7 cellular contexts compared by ENCODE assay signal in the genomic region with DNA sequence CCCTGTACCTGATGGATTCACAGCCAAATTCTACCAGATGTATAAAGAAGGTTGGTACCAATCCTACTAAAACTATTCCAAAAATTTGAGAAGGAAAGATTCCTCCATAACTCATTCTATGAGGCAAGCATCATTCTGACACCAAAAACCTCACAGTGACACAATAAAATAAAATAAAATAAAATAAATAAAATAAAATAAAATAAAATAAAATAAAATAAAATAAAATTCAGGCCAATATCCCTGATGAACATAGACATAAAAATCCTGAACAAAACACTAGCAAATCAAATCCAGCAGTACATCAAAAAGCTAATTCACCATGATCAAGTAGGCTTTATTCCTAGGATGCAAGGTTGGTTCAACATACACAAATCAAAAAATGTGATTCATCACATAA.
DNase-seq lines count a peak whose midpoint lies in the region; ATAC-seq, FAIRE-seq and TF ChIP-seq lines count a peak whose summit lies in the region.
"Not testable (repeated sequence)": the region's sequence is repeated elsewhere in the genome, so short reads cannot be mapped to it uniquely, and the experiment has no call there.

No MANE protein-coding gene starts in this region.

- not testable (repeated sequence) for H3K36me3 ChIP-seq in K562 (ENCODE audit: control insufficient read depth, insufficient read depth, low read length); HepG2 (replicated peaks in 1 of 2; ENCODE audit: control insufficient read depth in 1 of 2, insufficient read depth in 2 of 2, low read length in 2 of 2)

- in situ Hi-C loops in K562 (cut with MboI); HepG2 (cut with HindIII; ENCODE audit: extremely low pct_ligation_motif_present, low pct_unique_long_range_greater_than_20kb): not testable (repeated sequence)

- not testable (repeated sequence) for TF ChIP-seq CTCF in D721Med (IDR thresholded peaks at IDR 0.05; ENCODE audit: insufficient read depth, missing control alignments); WTC11 (IDR thresholded peaks at IDR 0.05); K562 (IDR thresholded peaks at IDR 0.05 in 2 of 3, conservative IDR thresholded peaks at IDR 0.05 in 1 of 3; ENCODE audit: insufficient read depth in 2 of 3, low read depth in 1 of 3, low read length in 3 of 3); HepG2 (CRISPR knock-in tag; IDR thresholded peaks at IDR 0.05)

- not testable (repeated sequence) for H3K27ac Mint-ChIP-seq in WTC11

- not testable (repeated sequence) for H3K27ac ChIP-seq in K562 (ENCODE audit: extremely low read depth, low read depth, low read length); HepG2 (ENCODE audit: extremely low read length, insufficient read depth, low read length)

- not testable (repeated sequence) for H3K4me1 Mint-ChIP-seq in WTC11

- not testable (repeated sequence) for H3K9me3 Mint-ChIP-seq in WTC11

- not testable (repeated sequence) for H3K4me3 ChIP-seq in K562; HepG2 (replicated peaks in 1 of 3; ENCODE audit: insufficient read depth in 1 of 3, low read depth in 2 of 3, low read length in 3 of 3)

- intact Hi-C loops in K562 (cut with micrococcal nuclease); HepG2 (cut with micrococcal nuclease; ENCODE audit: unreplicated experiment): not testable (repeated sequence)

- not testable (repeated sequence) for TF ChIP-seq POLR2A in K562 (conservative IDR thresholded peaks at IDR 0.05); HepG2 (IDR thresholded peaks at IDR 0.05; ENCODE audit: insufficient read depth in 1 of 2, low read depth in 2 of 2, low read length in 2 of 2)

- CTCF ChIA-PET in WTC11 (lab: Charles Lee); K562 (lab: Yijun Ruan, JAX; ENCODE audit: low intra/inter-chr PET ratio); HepG2 (lab: Yijun Ruan, JAX; ENCODE audit: low intra/inter-chr PET ratio, low total read pairs): not testable (repeated sequence)

- H3K9me3 ChIP-seq in K562 (replicated peaks; ENCODE audit: control insufficient read depth, insufficient read depth, low read depth, low read length); HepG2 (ENCODE audit: low read length): not testable (repeated sequence)

- not testable (repeated sequence) for TF ChIP-seq EP300 in K562 (IDR thresholded peaks at IDR 0.05; ENCODE audit: low read length); HepG2 (IDR thresholded peaks at IDR 0.05; ENCODE audit: low read depth in 2 of 2, low read length in 2 of 2); HepG2 (CRISPR knock-in tag; IDR thresholded peaks at IDR 0.05; ENCODE audit: borderline replicate concordance)

- H2AFZ ChIP-seq in K562 (ENCODE audit: low read depth, low read length); HepG2 (ENCODE audit: low read length): not testable (repeated sequence)

- DNase-seq in D721Med (ENCODE audit: insufficient read length, low spot score); WTC11 (ENCODE audit: low spot score); K562 (ENCODE audit: extremely low read depth in 1 of 4, low spot score in 3 of 4); frontal cortex (ENCODE audit: low spot score in 2 of 2); HepG2 (ENCODE audit: low spot score): not testable (repeated sequence)

- ATAC-seq in WTC11, K562, HepG2: not testable (repeated sequence)

- H4K20me1 ChIP-seq in K562 (replicated peaks; ENCODE audit: control insufficient read depth, insufficient read depth, low read length); HepG2 (ENCODE audit: insufficient read depth, low read length): not testable (repeated sequence)

- not testable (repeated sequence) for H3K9me1 ChIP-seq in K562 (ENCODE audit: control insufficient read depth, insufficient read depth, low read length)

- H3K4me2 ChIP-seq in K562 (ENCODE audit: insufficient read depth, low read length); HepG2 (ENCODE audit: low read depth, low read length): not testable (repeated sequence)

- H3K27me3 ChIP-seq in K562 (ENCODE audit: control insufficient read depth in 2 of 2, insufficient read depth in 2 of 2, low read length in 2 of 2); HepG2 (ENCODE audit: control insufficient read depth in 1 of 2, insufficient read depth in 2 of 2, low read length in 2 of 2): not testable (repeated sequence)

- TF ChIP-seq RAD21 in K562 (CRISPR knock-in tag; conservative IDR thresholded peaks at IDR 0.05 in 1 of 2, IDR thresholded peaks at IDR 0.05 in 1 of 2); HepG2 (CRISPR knock-in tag; IDR thresholded peaks at IDR 0.05): not testable (repeated sequence)

- POLR2A ChIA-PET in WTC11 (lab: Charles Lee); K562 (lab: Yijun Ruan, JAX); HepG2 (lab: Yijun Ruan, JAX): not testable (repeated sequence)

- not testable (repeated sequence) for H3K36me3 Mint-ChIP-seq in WTC11

- not testable (repeated sequence) for BruUV-seq in K562 (replicated peaks; lab: Mats Ljungman, UMichigan); HepG2 (replicated peaks; lab: Mats Ljungman, UMichigan)

- FAIRE-seq in D721Med (lab: Jason Lieb, UNC): peak; percentile 25
- FAIRE-seq in TTC549 (lab: Jason Lieb, UNC): peak; percentile 28
- FAIRE-seq in K562 (lab: Jason Lieb, UNC): not testable (repeated sequence)
- FAIRE-seq in frontal cortex (lab: Jason Lieb, UNC): peak; percentile 43
- peak; percentile 5 for FAIRE-seq in islet of Langerhans (lab: Jason Lieb, UNC)
- peak; percentile 40 for FAIRE-seq in HepG2 (lab: Jason Lieb, UNC)

- not testable (repeated sequence) for H3K79me2 ChIP-seq in K562 (ENCODE audit: control insufficient read depth, insufficient read depth, low read length); HepG2 (ENCODE audit: insufficient read depth, low read length)

- H3K9ac ChIP-seq in K562 (ENCODE audit: insufficient read depth in 1 of 2, low read depth in 2 of 2, low read length in 2 of 2); HepG2 (ENCODE audit: insufficient read depth, low read depth, low read length): not testable (repeated sequence)

- H3K4me3 Mint-ChIP-seq in WTC11: not testable (repeated sequence)

- H3K27me3 Mint-ChIP-seq in WTC11 (ENCODE audit: low read depth): not testable (repeated sequence)

- H3K4me1 ChIP-seq in K562 (replicated peaks in 1 of 2; ENCODE audit: control insufficient read depth in 2 of 2, insufficient read depth in 2 of 2, low read length in 2 of 2); HepG2 (ENCODE audit: insufficient read depth, low read length): not testable (repeated sequence)

TF ChIP-seq in WTC11, 78 proteins besides CTCF, POLR2A, EP300 and RAD21:
- TF ChIP-seq HMGA2 (CRISPR knock-in tag; IDR thresholded peaks at IDR 0.05): peak; percentile 96

TF ChIP-seq in K562, 482 proteins besides CTCF, POLR2A, EP300 and RAD21:
- TF ChIP-seq ZNF324 (CRISPR knock-in tag; IDR thresholded peaks at IDR 0.05): peak; percentile 71; the same call in 1 of the 2 replicates
